In the genomic region with DNA sequence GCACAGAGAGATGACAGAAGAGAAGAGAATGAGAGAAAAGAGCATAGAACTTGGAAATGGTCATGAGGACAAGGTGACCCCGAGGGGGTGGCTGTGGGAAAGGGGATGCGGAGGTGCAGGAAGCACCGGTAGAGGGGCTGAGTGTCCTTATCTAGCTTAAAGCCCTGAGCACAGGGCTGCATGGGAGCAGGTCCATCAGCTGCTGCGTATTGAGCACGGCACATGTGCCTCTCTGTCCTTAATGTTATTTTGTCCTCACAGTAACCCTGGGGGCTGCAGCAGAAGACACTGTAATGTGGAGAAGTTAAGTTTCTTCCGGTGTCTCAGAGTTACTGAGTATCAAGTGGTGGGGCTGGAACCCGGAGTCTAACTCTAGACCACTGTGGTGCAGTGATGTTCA, we compare ENCODE assay signal across 20 cellular contexts.
"Had no signal": no experiment of that assay in that cellular context is flagged by ENCODE, and none has a peak within 500 bp of the region (broad histone marks: within the 10 kb centered on the region; RNA-seq: fewer than 3 reads in every experiment).

No MANE protein-coding gene starts in this region.

- H3K4me3 Mint-ChIP-seq: naive thymus-derived CD4-positive, alpha-beta T cell; type B pancreatic cell had no signal

- H3K27me3 Mint-ChIP-seq: naive thymus-derived CD4-positive, alpha-beta T cell; type B pancreatic cell had no signal

- H3K4me3 ChIP-seq: heart left ventricle, lung, ovary, suprapubic skin, thyroid gland, uterus had no signal

- H3K36me3 Mint-ChIP-seq: type B pancreatic cell had no signal

- DNase-seq: cortex of kidney; effector memory CD4-positive, alpha-beta T cell; erythroblast; foreskin melanocyte; heart left ventricle; hippocampal formation; left colon; left ventricle myocardium superior; mesenchymal stem cell; naive thymus-derived CD4-positive, alpha-beta T cell; ovary; small intestine; stimulated activated CD4-positive, alpha-beta T cell treated with anti-CD3 and anti-CD28 coated beads, Interleukin-12 subunit alpha, Interleukin-12 subunit beta, amount 100 ng/mL, for 4 hours; stimulated activated naive CD4-positive, alpha-beta T cell treated with Interleukin-2 at 50 U/mL for 16 hours; thyroid gland; uterus had no signal

- H3K27ac Mint-ChIP-seq: type B pancreatic cell had no signal

- H3K27me3 ChIP-seq: heart left ventricle, ovary, suprapubic skin, thyroid gland, uterus had no signal

- H3K4me1 ChIP-seq: heart left ventricle, suprapubic skin, uterus had no signal

- ATAC-seq: heart left ventricle; left colon; left ventricle myocardium superior; naive thymus-derived CD4-positive, alpha-beta T cell; right cardiac atrium had no signal

- H3K27ac ChIP-seq: heart left ventricle, ovary, suprapubic skin, thyroid gland, uterus had no signal

- H3K9me3 Mint-ChIP-seq: type B pancreatic cell had no signal

- H3K36me3 ChIP-seq: ovary, uterus had no signal

- H3K9me3 ChIP-seq: heart left ventricle, ovary, suprapubic skin, thyroid gland, uterus had no signal
